ENCODE assay signal across 9 cellular contexts in genomic region chr9:137031904-137032639, GRCh38. TPM values are rescaled to one million over a fixed set of nuclear protein-coding genes. Genes with fewer than 3 reads are reported as not detected.
A peak's percentile ranks its signal among the peaks of the same experiment; 100 is the strongest.
DNase-seq lines count a peak whose midpoint lies in the region; TF ChIP-seq lines count a peak whose summit lies in the region.
"Had no signal": no experiment of that assay in that cellular context is flagged by ENCODE, and none has a peak within 500 bp of the region (broad histone marks: within the 10 kb centered on the region; RNA-seq: fewer than 3 reads in every experiment).

FUT7 (minus strand) TSS chr9:137032088; CDS start chr9:137031991, 97 bp downstream.

- TF ChIP-seq CTCF in GM20000 (IDR thresholded peaks at IDR 0.05; ENCODE audit: extremely low read depth, missing control alignments) = no peak

- H3K4me3 Mint-ChIP-seq in activated T-helper 2 cell treated with anti-CD3 and anti-CD28 coated beads, Interferon-gamma antibody, Interleukin-2, Interleukin-4, amounts not matched to agents 10 μg/mL and 5 μg/mL and 100 μg/mL, durations not matched to agents 14 hours and 24 hours and 36 hours (ENCODE audit: low read depth) = no peak within 1 kb of the TSS

- H3K36me3 Mint-ChIP-seq in activated T-helper 2 cell treated with anti-CD3 and anti-CD28 coated beads, Interferon-gamma antibody, Interleukin-2, Interleukin-4, amounts not matched to agents 10 μg/mL and 5 μg/mL and 100 μg/mL, durations not matched to agents 14 hours and 24 hours and 36 hours (ENCODE audit: low read depth) = no peaks in the 10 kb centered on the region

- DNase-seq in COLO668 (lab: John Stamatoyannopoulos, UW; ENCODE audit: unreplicated experiment) (peak; percentile 26), Kasumi-1 (lab: John Stamatoyannopoulos, UW) (peak; percentile 34 to 54), activated T-cell treated with anti-CD3 and anti-CD28 coated beads for 48 hours (ENCODE audit: low read depth) (peak; percentile 35), NCI-H526 (lab: John Stamatoyannopoulos, UW) (no peak), GM20000 (ENCODE audit: low spot score) (no peak)
- DNase-seq in activated T-helper 2 cell treated with anti-CD3 and anti-CD28 coated beads, Interferon-gamma antibody, Interleukin-2, Interleukin-4, amounts not matched to agents 10 μg/mL and 5 μg/mL and 100 μg/mL, durations not matched to agents 14 hours and 24 hours and 36 hours (ENCODE audit: low spot score) = no peak
- DNase-seq: NCI-H345 had no signal

- no peaks in the 10 kb centered on the region for H3K9me3 Mint-ChIP-seq in activated T-helper 2 cell treated with anti-CD3 and anti-CD28 coated beads, Interferon-gamma antibody, Interleukin-2, Interleukin-4, amounts not matched to agents 10 μg/mL and 5 μg/mL and 100 μg/mL, durations not matched to agents 14 hours and 24 hours and 36 hours

- H3K27me3 ChIP-seq in mononuclear cell (ENCODE audit: insufficient read depth, low read length) = no peaks in the 10 kb centered on the region

- H3K4me1 Mint-ChIP-seq in activated T-helper 2 cell treated with anti-CD3 and anti-CD28 coated beads, Interferon-gamma antibody, Interleukin-2, Interleukin-4, amounts not matched to agents 10 μg/mL and 5 μg/mL and 100 μg/mL, durations not matched to agents 14 hours and 24 hours and 36 hours (ENCODE audit: low read depth) = peaks cover 39% of the 10 kb centered on the region

- no peaks in the 10 kb centered on the region for H3K9me3 ChIP-seq in mononuclear cell (ENCODE audit: low read depth, low read length)

- peaks cover 2% of the 10 kb centered on the region for H3K27me3 Mint-ChIP-seq in activated T-helper 2 cell treated with anti-CD3 and anti-CD28 coated beads, Interferon-gamma antibody, Interleukin-2, Interleukin-4, amounts not matched to agents 10 μg/mL and 5 μg/mL and 100 μg/mL, durations not matched to agents 14 hours and 24 hours and 36 hours (ENCODE audit: low read depth)

- H3K4me3 ChIP-seq in mononuclear cell (ENCODE audit: low read length) = peak within 1 kb of the TSS; percentile 43

- H3K27ac Mint-ChIP-seq in activated T-helper 2 cell treated with anti-CD3 and anti-CD28 coated beads, Interferon-gamma antibody, Interleukin-2, Interleukin-4, amounts not matched to agents 10 μg/mL and 5 μg/mL and 100 μg/mL, durations not matched to agents 14 hours and 24 hours and 36 hours = no peak within 1 kb of the TSS

- H3K4me1 ChIP-seq in mononuclear cell (ENCODE audit: insufficient read depth, low read length) = peaks cover 81% of the 10 kb centered on the region

- intact Hi-C loops in activated T-helper 2 cell treated with anti-CD3 and anti-CD28 coated beads, Interferon-gamma antibody, Interleukin-2, Interleukin-4, amounts not matched to agents 10 μg/mL and 5 μg/mL and 100 μg/mL, durations not matched to agents 14 hours and 24 hours and 36 hours (cut with micrococcal nuclease) = loop anchor here (10.0 kb wide), 2 partner anchors 77 to 497 kb away; partner anchors contain the start of gene LCN12

RNA-seq across cellular contexts. Expression of gene FUT7, which starts in this region (rescaled TPM):
- total RNA-seq in mononuclear cell = 2.6 TPM
- total RNA-seq in activated T-helper 2 cell treated with anti-CD3 and anti-CD28 coated beads, Interferon-gamma antibody, Interleukin-2, Interleukin-4, amounts not matched to agents 10 μg/mL and 5 μg/mL and 100 μg/mL, durations not matched to agents 14 hours and 24 hours and 36 hours = 0.21 TPM in 1 of 2 replicates, not detected in the other
- total RNA-seq: dermis microvascular lymphatic vessel endothelial cell had no signal

Comparison
In these comparisons a context has a peak if more than half of its experiments do, and no peak if none do; other contexts are left out.
1. DNase-seq: peak in COLO668 (single experiment), Kasumi-1 (2 of 2) and activated T-cell treated with anti-CD3 and anti-CD28 coated beads for 48 hours (single experiment); none in activated T-helper 2 cell treated with anti-CD3 and anti-CD28 coated beads, Interferon-gamma antibody, Interleukin-2, Interleukin-4, amounts not matched to agents 10 μg/mL and 5 μg/mL and 100 μg/mL, durations not matched to agents 14 hours and 24 hours and 36 hours (single experiment), NCI-H526 (0 of 2) and GM20000 (single experiment).